Comparison of ENCODE assay signal across 8 cellular contexts in genomic region chr18:49359732-49360444, GRCh38.
A peak's percentile ranks its signal among the peaks of the same experiment; 100 is the strongest.
DNase-seq lines count a peak whose midpoint lies in the region; ATAC-seq and TF ChIP-seq lines count a peak whose summit lies in the region.

No MANE protein-coding gene starts in this region.

- no peak overlapping the region for H3K4me3 Mint-ChIP-seq in CD8-positive, alpha-beta T cell

- H3K9me3 ChIP-seq in fibroblast of lung (ENCODE audit: control insufficient read depth, insufficient read depth, low read depth, low read length) = no peaks in the 10 kb centered on the region
- H3K9me3 ChIP-seq in CD8-positive, alpha-beta T cell (ENCODE audit: low read length) = no peaks in the 10 kb centered on the region

- no peaks in the 10 kb centered on the region for H3K27me3 ChIP-seq in fibroblast of lung (ENCODE audit: control insufficient read depth, insufficient read depth, low read length)
- no peaks in the 10 kb centered on the region for H3K27me3 ChIP-seq in CD8-positive, alpha-beta T cell (ENCODE audit: insufficient read depth, low read length)

- no peak overlapping the region for H2AFZ ChIP-seq in fibroblast of lung (ENCODE audit: low read length)

- DNase-seq in AG04449 (ENCODE audit: low read depth, low spot score) (peak; percentile 69), LHCN-M2 (ENCODE audit: low read depth) (peak; percentile 78), fibroblast of lung (ENCODE audit: low read depth in 2 of 2) (peak; percentile 83 to 84), hippocampal formation (lab: John Stamatoyannopoulos, UW) (no peak), NCI-H69 (lab: John Stamatoyannopoulos, UW) (no peak)
- DNase-seq in activated effector memory CD4-positive, alpha-beta T cell treated with anti-CD3 and anti-CD28 coated beads, Interleukin-2, amount 50 U/mL, for 16 hours = no peak
- DNase-seq in CD8-positive, alpha-beta T cell = no peak

- no peak overlapping the region for H3K4me3 ChIP-seq in AG04449 (ENCODE audit: low read depth, low read length)
- no peak overlapping the region for H3K4me3 ChIP-seq in fibroblast of lung (replicated peaks in 1 of 4; ENCODE audit: control extremely low read depth in 1 of 4, insufficient read depth in 1 of 4, low read depth in 3 of 4, low read length in 4 of 4)
- H3K4me3 ChIP-seq in CD8-positive, alpha-beta T cell (ENCODE audit: low read depth, low read length) = no peak overlapping the region

- H3K27ac ChIP-seq in fibroblast of lung (ENCODE audit: insufficient read depth, low read length) = no peak overlapping the region
- H3K27ac ChIP-seq in CD8-positive, alpha-beta T cell (ENCODE audit: low read depth, low read length) = no peak overlapping the region

- no peak overlapping the region for H3K27ac Mint-ChIP-seq in CD8-positive, alpha-beta T cell

- peaks cover 20% of the 10 kb centered on the region for H3K4me1 Mint-ChIP-seq in CD8-positive, alpha-beta T cell (ENCODE audit: low read depth)

- H3K27me3 Mint-ChIP-seq in CD8-positive, alpha-beta T cell (ENCODE audit: low read depth) = no peaks in the 10 kb centered on the region

- peak; percentile 57 for ATAC-seq in GM18867 (IDR thresholded peaks at IDR 0.05; ENCODE audit: unreplicated experiment)
- ATAC-seq in CD8-positive, alpha-beta T cell = no peak

- no peaks in the 10 kb centered on the region for H3K36me3 ChIP-seq in fibroblast of lung (ENCODE audit: control insufficient read depth, insufficient read depth, low read length)
- H3K36me3 ChIP-seq in CD8-positive, alpha-beta T cell (ENCODE audit: insufficient read depth, low read length) = no peaks in the 10 kb centered on the region

- no peaks in the 10 kb centered on the region for H3K4me1 ChIP-seq in fibroblast of lung (ENCODE audit: control insufficient read depth, extremely low read depth, insufficient read depth, low read length)
- peaks cover 5% of the 10 kb centered on the region for H3K4me1 ChIP-seq in CD8-positive, alpha-beta T cell (ENCODE audit: insufficient read depth, low read length)

- POLR2A ChIA-PET in AG04449 (lab: Yijun Ruan, JAX) = no interaction called here
- POLR2A ChIA-PET in CD8-positive, alpha-beta T cell (lab: Charles Lee) = no interaction called here

- H4K20me1 ChIP-seq in fibroblast of lung (ENCODE audit: control insufficient read depth, extremely low read depth, insufficient read depth, low read length) = no peaks in the 10 kb centered on the region

- CTCF ChIA-PET in AG04449 (lab: Yijun Ruan, JAX) = no interaction called here
- CTCF ChIA-PET in CD8-positive, alpha-beta T cell (lab: Charles Lee) = no interaction called here

- TF ChIP-seq CTCF in AG04449 (IDR thresholded peaks at IDR 0.05; ENCODE audit: insufficient read depth, low read length, missing control alignments) (no peak), fibroblast of lung (conservative IDR thresholded peaks at IDR 0.05 in 1 of 2, IDR thresholded peaks at IDR 0.05 in 1 of 2; ENCODE audit: low read depth in 1 of 2, low read length in 2 of 2) (no peak)
- no peak for TF ChIP-seq CTCF in CD8-positive, alpha-beta T cell (IDR thresholded peaks at IDR 0.05)

- peaks cover 63% of the 10 kb centered on the region for H3K36me3 Mint-ChIP-seq in CD8-positive, alpha-beta T cell

- H3K4me2 ChIP-seq in fibroblast of lung (ENCODE audit: extremely low read depth, insufficient read depth, low read length) = no peak overlapping the region

- H3K9ac ChIP-seq in fibroblast of lung (ENCODE audit: insufficient read depth, low read length) = no peak overlapping the region

- intact Hi-C loops in CD8-positive, alpha-beta T cell (cut with DNase I, micrococcal nuclease) = no loop called here

- H3K9me3 Mint-ChIP-seq in CD8-positive, alpha-beta T cell = no peaks in the 10 kb centered on the region

- no peaks in the 10 kb centered on the region for H3K79me2 ChIP-seq in fibroblast of lung (ENCODE audit: control insufficient read depth, insufficient read depth, low read length)

Comparison
In these comparisons a context has a peak if more than half of its experiments do, and no peak if none do; other contexts are left out.
1. DNase-seq: peak in AG04449 (single experiment), LHCN-M2 (single experiment) and fibroblast of lung (2 of 2); none in hippocampal formation (0 of 2), NCI-H69 (single experiment), activated effector memory CD4-positive, alpha-beta T cell treated with anti-CD3 and anti-CD28 coated beads, Interleukin-2, amount 50 U/mL, for 16 hours (single experiment) and CD8-positive, alpha-beta T cell (0 of 7).